14 cellular contexts compared by ENCODE assay signal in the genomic region with DNA sequence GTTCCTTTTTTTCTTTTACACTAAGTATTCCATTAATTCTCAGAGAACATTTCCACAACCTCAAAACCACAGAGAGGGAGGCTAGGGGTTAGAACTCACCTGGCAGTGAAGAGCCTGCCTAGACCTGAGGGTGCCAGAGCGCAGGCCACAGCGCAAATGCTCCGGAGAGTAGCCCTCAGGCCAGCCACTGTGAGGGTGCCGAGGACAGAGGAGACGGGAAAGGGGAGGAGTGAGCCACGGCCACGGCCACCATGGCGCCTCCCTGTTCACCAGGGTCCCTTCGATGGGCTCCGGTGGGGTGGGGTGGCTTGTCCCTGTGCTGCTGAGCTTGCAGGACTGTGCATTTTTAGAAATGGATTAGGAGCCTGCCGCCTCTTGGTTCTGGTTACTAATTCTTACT. TPM values are rescaled to one million over a fixed set of nuclear protein-coding genes. Genes with fewer than 3 reads are reported as not detected.
DNase-seq lines count a peak whose midpoint lies in the region; ATAC-seq and TF ChIP-seq lines count a peak whose summit lies in the region.
"Had no signal": no experiment of that assay in that cellular context is flagged by ENCODE, and none has a peak within 500 bp of the region (broad histone marks: within the 10 kb centered on the region; RNA-seq: fewer than 3 reads in every experiment).

No MANE protein-coding gene starts in this region.

- peaks cover 30% of the 10 kb centered on the region for H3K4me1 Mint-ChIP-seq in glutamatergic neuron (ENCODE audit: low read depth, unreplicated experiment)
- H3K4me1 Mint-ChIP-seq: CD14-positive monocyte; CD8-positive, alpha-beta memory T cell had no signal

- H3K4me1 ChIP-seq in osteoblast (ENCODE audit: insufficient read depth, low read length): no peaks in the 10 kb centered on the region
- H3K4me1 ChIP-seq in vagina: peaks cover 9% of the 10 kb centered on the region
- H3K4me1 ChIP-seq: HAP-1 had no signal

- peak; percentile 22 for DNase-seq in activated CD8-positive, alpha-beta memory T cell treated with anti-CD3 and anti-CD28 coated beads, Interleukin-2, amount 50 U/mL, for 48 hours
- no peak for DNase-seq in activated CD8-positive, alpha-beta memory T cell treated with anti-CD3 and anti-CD28 coated beads for 24 hours
- DNase-seq in glutamatergic neuron (no peak), osteoblast (ENCODE audit: insufficient read length, low spot score, missing footprints) (peak; percentile 3), vagina (ENCODE audit: extremely low spot score in 2 of 2) (no peak), pons (ENCODE audit: low spot score) (no peak), mesenteric fat pad (ENCODE audit: low spot score) (no peak)
- DNase-seq: Caco-2; CD8-positive, alpha-beta memory T cell; GOT3 had no signal

- H3K27ac ChIP-seq in osteoblast (ENCODE audit: low read depth, low read length) (no peak overlapping the region), vagina (peak overlapping the region; percentile 63)
- H3K27ac ChIP-seq: 22Rv1 had no signal

- H3K9me3 ChIP-seq in osteoblast (ENCODE audit: low read depth, low read length): no peaks in the 10 kb centered on the region
- no peaks in the 10 kb centered on the region for H3K9me3 ChIP-seq in vagina
- H3K9me3 ChIP-seq: Caco-2, HAP-1 had no signal

- intact Hi-C loops in vagina (cut with DNase I): no loop called here

- no peak for ATAC-seq in GM18520 (IDR thresholded peaks at IDR 0.05; ENCODE audit: unreplicated experiment)

- peaks cover 3% of the 10 kb centered on the region for H3K36me3 Mint-ChIP-seq in glutamatergic neuron (ENCODE audit: unreplicated experiment)

- TF ChIP-seq CTCF in glutamatergic neuron (IDR thresholded peaks at IDR 0.05; ENCODE audit: partially characterized antibody, unreplicated experiment): no peak
- no peak for TF ChIP-seq CTCF in osteoblast (IDR thresholded peaks at IDR 0.05; ENCODE audit: extremely low read depth, low read depth, low read length)
- no peak for TF ChIP-seq CTCF in vagina (IDR thresholded peaks at IDR 0.05)

- no peak overlapping the region for H2AFZ ChIP-seq in osteoblast (ENCODE audit: low read length)

- peak overlapping the region; percentile 43 for H3K27ac Mint-ChIP-seq in glutamatergic neuron (ENCODE audit: unreplicated experiment)
- H3K27ac Mint-ChIP-seq: CD14-positive monocyte; CD8-positive, alpha-beta memory T cell had no signal

- no peak overlapping the region for H3K4me3 Mint-ChIP-seq in glutamatergic neuron (ENCODE audit: unreplicated experiment)
- H3K4me3 Mint-ChIP-seq: CD14-positive monocyte; CD8-positive, alpha-beta memory T cell had no signal

- H3K79me2 ChIP-seq in osteoblast (ENCODE audit: insufficient read depth, low read length): no peaks in the 10 kb centered on the region

- no peak overlapping the region for H3K4me2 ChIP-seq in osteoblast (ENCODE audit: insufficient read depth, low read length)

- no peak overlapping the region for H3K4me3 ChIP-seq in osteoblast (ENCODE audit: insufficient read depth, low read length)
- no peak overlapping the region for H3K4me3 ChIP-seq in vagina
- H3K4me3 ChIP-seq: HAP-1 had no signal

- peaks cover 6% of the 10 kb centered on the region for H3K36me3 ChIP-seq in osteoblast (ENCODE audit: insufficient read depth, low read length)
- H3K36me3 ChIP-seq in vagina: no peaks in the 10 kb centered on the region
- H3K36me3 ChIP-seq: HAP-1 had no signal

- H3K27me3 ChIP-seq in osteoblast (ENCODE audit: insufficient read depth, low read length) (no peaks in the 10 kb centered on the region), vagina (no peaks in the 10 kb centered on the region)

- no peak for TF ChIP-seq POLR2A in vagina (IDR thresholded peaks at IDR 0.05)

- H3K9me3 Mint-ChIP-seq in glutamatergic neuron (ENCODE audit: unreplicated experiment): peaks cover 10% of the 10 kb centered on the region
- H3K9me3 Mint-ChIP-seq: CD8-positive, alpha-beta memory T cell had no signal

- H4K20me1 ChIP-seq in osteoblast (ENCODE audit: insufficient read depth, low read length): peaks cover 2% of the 10 kb centered on the region

- peaks cover 5% of the 10 kb centered on the region for H3K27me3 Mint-ChIP-seq in glutamatergic neuron (ENCODE audit: unreplicated experiment)
- H3K27me3 Mint-ChIP-seq: CD8-positive, alpha-beta memory T cell had no signal

RNA-seq across cellular contexts. Expression of gene GGACT, which starts 58.9 kb away (rescaled TPM):
- 5.2 TPM for total RNA-seq in glutamatergic neuron (ENCODE audit: unreplicated experiment)
- 7.1 and 7.6 TPM in 2 replicates for total RNA-seq in osteoblast
- 4.7 TPM for total RNA-seq in vagina
- 3.9 TPM for total RNA-seq in mesenteric fat pad

Comparison
In these comparisons a context has a peak if more than half of its experiments do, and no peak if none do; other contexts are left out.
1. DNase-seq: peak in activated CD8-positive, alpha-beta memory T cell treated with anti-CD3 and anti-CD28 coated beads, Interleukin-2, amount 50 U/mL, for 48 hours (single experiment) and osteoblast (single experiment); none in activated CD8-positive, alpha-beta memory T cell treated with anti-CD3 and anti-CD28 coated beads for 24 hours (single experiment), glutamatergic neuron (single experiment), vagina (0 of 2), pons (single experiment) and mesenteric fat pad (single experiment).